20 cellular contexts compared by ENCODE assay signal in genomic region chr3:101943028-101943427, GRCh38.
DNase-seq lines count a peak whose midpoint lies in the region; ATAC-seq, FAIRE-seq and TF ChIP-seq lines count a peak whose summit lies in the region.
"Had no signal": no experiment of that assay in that cellular context is flagged by ENCODE, and none has a peak within 500 bp of the region (broad histone marks: within the 10 kb centered on the region; RNA-seq: fewer than 3 reads in every experiment).

No MANE protein-coding gene starts in this region.

- H3K36me3 ChIP-seq in CD4-positive, CD25-positive, alpha-beta regulatory T cell (ENCODE audit: control insufficient read depth, insufficient read depth, low read length), result no peaks in the 10 kb centered on the region
- H3K36me3 ChIP-seq in bronchial epithelial cell (ENCODE audit: control insufficient read depth, insufficient read depth, low read length) (no peaks in the 10 kb centered on the region), H7 (replicated peaks; ENCODE audit: control insufficient read depth, insufficient read depth, low read length) (no peaks in the 10 kb centered on the region)
- H3K36me3 ChIP-seq: esophagus muscularis mucosa, heart left ventricle, vagina had no signal

- no peaks in the 10 kb centered on the region for H3K36me3 Mint-ChIP-seq in CD4-positive, CD25-positive, alpha-beta regulatory T cell
- H3K36me3 Mint-ChIP-seq: CD14-positive monocyte, mesothelial cell of epicardium had no signal

- no peak overlapping the region for H3K27ac ChIP-seq in CD4-positive, CD25-positive, alpha-beta regulatory T cell (ENCODE audit: insufficient read depth, low read length, poor library complexity, severe bottlenecking)
- H3K27ac ChIP-seq: esophagus muscularis mucosa, vagina had no signal

- H3K27ac Mint-ChIP-seq in CD4-positive, CD25-positive, alpha-beta regulatory T cell, result peak overlapping the region in 2 of 3 donors; percentile 16 to 50
- H3K27ac Mint-ChIP-seq: dendritic cell treated with granulocyte-macrophage colony-stimulating factor and Interleukin-4, amounts not matched to agents 40 ng/mL and 50 ng/mL, for 4 days; mesothelial cell of epicardium had no signal

- no peaks in the 10 kb centered on the region for H3K27me3 Mint-ChIP-seq in CD4-positive, CD25-positive, alpha-beta regulatory T cell

- peak; percentile 70 to 76 for ATAC-seq in CD4-positive, CD25-positive, alpha-beta regulatory T cell (ENCODE audit: low read depth in 2 of 2)
- peak; percentile 42 for ATAC-seq in GM18519 (IDR thresholded peaks at IDR 0.05; ENCODE audit: low FRiP score, unreplicated experiment)
- ATAC-seq in HG03045 (IDR thresholded peaks at IDR 0.05; ENCODE audit: unreplicated experiment), result peak; percentile 37
- ATAC-seq in GM18517 (IDR thresholded peaks at IDR 0.05; ENCODE audit: unreplicated experiment), result no peak
- ATAC-seq in HG03097 (IDR thresholded peaks at IDR 0.05; ENCODE audit: low FRiP score, unreplicated experiment), result no peak
- ATAC-seq: heart left ventricle had no signal

- H3K9me3 Mint-ChIP-seq in CD4-positive, CD25-positive, alpha-beta regulatory T cell, result peaks cover 0 to 2% (median 0%) of the 10 kb centered on the region in 7 donors
- H3K9me3 Mint-ChIP-seq: dendritic cell treated with granulocyte-macrophage colony-stimulating factor and Interleukin-4, amounts not matched to agents 40 ng/mL and 50 ng/mL, for 4 days; mesothelial cell of epicardium had no signal

- no peak for FAIRE-seq in bronchial epithelial cell (lab: Jason Lieb, UNC)
- FAIRE-seq: islet of Langerhans had no signal

- H3K9me3 ChIP-seq in CD4-positive, CD25-positive, alpha-beta regulatory T cell (ENCODE audit: control insufficient read depth in 2 of 2, low read length in 2 of 2), result no peaks in the 10 kb centered on the region
- H3K9me3 ChIP-seq: esophagus muscularis mucosa, heart left ventricle, vagina had no signal

- H3K4me3 ChIP-seq in CD4-positive, CD25-positive, alpha-beta regulatory T cell (ENCODE audit: low read depth, low read length), result no peak overlapping the region
- H3K4me3 ChIP-seq in bronchial epithelial cell (ENCODE audit: low read depth, low read length) (no peak overlapping the region), H7 (ENCODE audit: insufficient read depth, low read depth, low read length) (no peak overlapping the region)
- H3K4me3 ChIP-seq: esophagus muscularis mucosa, heart left ventricle, vagina had no signal

- peaks cover 0 to 31% (median 21%) of the 10 kb centered on the region in 4 donors for H3K4me1 Mint-ChIP-seq in CD4-positive, CD25-positive, alpha-beta regulatory T cell

- peaks cover 41% of the 10 kb centered on the region for H3K4me1 ChIP-seq in CD4-positive, CD25-positive, alpha-beta regulatory T cell (ENCODE audit: control insufficient read depth, insufficient read depth, low read length, poor library complexity, severe bottlenecking)

- DNase-seq in CD4-positive, CD25-positive, alpha-beta regulatory T cell, result peak in 1 of 3 donors; percentile 38
- DNase-seq in bronchial epithelial cell (ENCODE audit: low read depth) (peak; percentile 35), H7 (no peak)
- DNase-seq: activated CD8-positive, alpha-beta memory T cell treated with anti-CD3 and anti-CD28 coated beads for 24 hours; activated gamma-delta T cell; heart left ventricle; NCI-H1436 treated with DMSO at 0.1 percent for 48 hours; NCI-H446 treated with DMSO at 0.1 percent for 48 hours; occipital lobe; stimulated activated naive CD4-positive, alpha-beta T cell treated with Interleukin-2 at 50 U/mL for 16 hours had no signal

- H3K27me3 ChIP-seq in CD4-positive, CD25-positive, alpha-beta regulatory T cell (ENCODE audit: control insufficient read depth, insufficient read depth, low read length), result no peaks in the 10 kb centered on the region
- H3K27me3 ChIP-seq in bronchial epithelial cell (ENCODE audit: control insufficient read depth, insufficient read depth, low read length) (no peaks in the 10 kb centered on the region), H7 (ENCODE audit: control insufficient read depth, insufficient read depth, low read length) (no peaks in the 10 kb centered on the region)
- H3K27me3 ChIP-seq: esophagus muscularis mucosa, heart left ventricle, vagina had no signal

- H3K4me3 Mint-ChIP-seq in CD4-positive, CD25-positive, alpha-beta regulatory T cell, result peak overlapping the region in 1 of 4 donors; percentile 18
- H3K4me3 Mint-ChIP-seq: CD14-positive monocyte; dendritic cell treated with granulocyte-macrophage colony-stimulating factor and Interleukin-4, amounts not matched to agents 40 ng/mL and 50 ng/mL, for 4 days; mesothelial cell of epicardium had no signal

- no peak for TF ChIP-seq CTCF in bronchial epithelial cell (IDR thresholded peaks at IDR 0.05; ENCODE audit: insufficient read depth, low read length, severe bottlenecking)

Comparison
In these comparisons a context has a peak if more than half of its experiments do, and no peak if none do; other contexts are left out.
1. ATAC-seq: peak in CD4-positive, CD25-positive, alpha-beta regulatory T cell (2 of 2), GM18519 (single experiment) and HG03045 (single experiment); none in GM18517 (single experiment) and HG03097 (single experiment).